In the genomic region with DNA sequence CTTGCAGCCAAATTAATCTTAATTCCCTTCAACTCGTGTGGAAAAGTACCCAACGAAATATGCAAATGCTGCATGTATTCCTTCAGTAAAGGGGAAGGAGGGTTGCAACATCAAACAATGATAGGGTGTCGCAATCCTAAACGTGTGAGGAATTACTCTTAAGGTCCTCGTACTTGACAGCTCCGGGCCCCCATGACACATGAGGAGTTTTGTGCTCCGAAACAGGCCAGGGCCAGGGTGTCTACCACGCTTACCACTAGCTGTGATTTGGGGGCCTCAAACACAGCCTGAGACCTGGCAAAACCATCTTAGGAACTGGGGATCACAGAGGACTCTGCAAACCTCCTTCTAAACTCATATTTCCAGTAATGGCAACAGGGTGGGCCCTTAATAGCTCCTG, we compare ENCODE assay signal across 11 cellular contexts. TPM values are rescaled to one million over a fixed set of nuclear protein-coding genes. Genes with fewer than 3 reads are reported as not detected.
DNase-seq lines count a peak whose midpoint lies in the region; TF ChIP-seq lines count a peak whose summit lies in the region.
"Had no signal": no experiment of that assay in that cellular context is flagged by ENCODE, and none has a peak within 500 bp of the region (broad histone marks: within the 10 kb centered on the region; RNA-seq: fewer than 3 reads in every experiment).

No MANE protein-coding gene starts in this region.

- CTCF ChIA-PET in PC-9 (lab: Charles Lee), result interaction anchor here (0.5 to 1.5 kb wide), 12 partner anchors 16 to 438 kb away, joined by 3 to 16 read pairs (median 4); no protein-coding TSS in a partner anchor

- no peaks in the 10 kb centered on the region for H3K36me3 ChIP-seq in PC-9 (ENCODE audit: low read depth)
- H3K36me3 ChIP-seq in muscle layer of duodenum (ENCODE audit: control insufficient read depth in 1 of 2, insufficient read depth in 2 of 2, low read length in 2 of 2), result peaks cover 0 to 12% of the 10 kb centered on the region in 2 donors
- H3K36me3 ChIP-seq: MG63 had no signal

- H3K9me3 ChIP-seq in PC-9 (ENCODE audit: insufficient read depth, low read depth), result no peaks in the 10 kb centered on the region
- H3K9me3 ChIP-seq in muscle layer of duodenum (ENCODE audit: control insufficient read depth in 1 of 2, low read length in 2 of 2), result no peaks in the 10 kb centered on the region
- H3K9me3 ChIP-seq: MG63 had no signal

- H3K27ac ChIP-seq in PC-9 (peak overlapping the region; percentile 21), epithelial cell of prostate (peak overlapping the region; percentile 5), muscle layer of duodenum (ENCODE audit: low read length) (peak overlapping the region; percentile 82)

- intact Hi-C loops in PC-9 (cut with micrococcal nuclease; ENCODE audit: unreplicated experiment), result loop anchor here (10.0 kb wide), 1 partner anchor 414 kb away; a partner anchor contains a TSS

- DNase-seq in AML-193 (lab: John Stamatoyannopoulos, UW), result peak; percentile 94 to 95
- peak; percentile 43 to 89 for DNase-seq in PC-9
- no peak for DNase-seq in epithelial cell of prostate (ENCODE audit: low read depth, low spot score)
- no peak for DNase-seq in middle frontal gyrus (ENCODE audit: extremely low spot score, low spot score)
- DNase-seq in activated CD4-positive, alpha-beta T cell treated with anti-CD3 and anti-CD28 coated beads for 1 hour, result no peak
- DNase-seq in ureter (ENCODE audit: low spot score), result no peak
- no peak for DNase-seq in retina
- DNase-seq: activated B cell treated with CpG ODN at 0.5 μM for 24 hours; activated naive CD4-positive, alpha-beta T cell; MG63 had no signal

- H4K20me1 ChIP-seq in PC-9 (ENCODE audit: insufficient read depth), result no peaks in the 10 kb centered on the region

- no TSS peak for BruUV-seq in PC-9 (replicated peaks; lab: Mats Ljungman, UMichigan)

- no peak for TF ChIP-seq CTCF in PC-9 (conservative IDR thresholded peaks at IDR 0.05)

- no peak overlapping the region for H2AFZ ChIP-seq in PC-9

- H3K27me3 ChIP-seq in PC-9 (ENCODE audit: insufficient read depth, low read depth) (no peaks in the 10 kb centered on the region), muscle layer of duodenum (ENCODE audit: low read depth, low read length) (no peaks in the 10 kb centered on the region)
- H3K27me3 ChIP-seq: MG63 had no signal

- H3F3A ChIP-seq in PC-9 (ENCODE audit: insufficient read depth, low read depth), result peaks cover 37% of the 10 kb centered on the region; the same call in 1 of the 2 replicates

- H3K4me2 ChIP-seq in PC-9, result peak overlapping the region; percentile 49

- H3K9me2 ChIP-seq in PC-9 (ENCODE audit: insufficient read depth), result no peaks in the 10 kb centered on the region

- H3K4me3 ChIP-seq in PC-9 (no peak overlapping the region), muscle layer of duodenum (ENCODE audit: low read depth in 1 of 2, low read length in 2 of 2) (no peak overlapping the region)
- H3K4me3 ChIP-seq: MG63 had no signal

- H3K4me1 ChIP-seq in PC-9 (replicated peaks; ENCODE audit: insufficient read depth) (peaks cover 41% of the 10 kb centered on the region), muscle layer of duodenum (ENCODE audit: control insufficient read depth in 1 of 2, insufficient read depth in 2 of 2, low read length in 2 of 2) (peaks cover 7 to 14% of the 10 kb centered on the region in 2 donors)

- H3K79me2 ChIP-seq in PC-9 (ENCODE audit: low read depth), result no peaks in the 10 kb centered on the region

- POLR2A ChIA-PET in PC-9 (lab: Charles Lee; ENCODE audit: unreplicated experiment), result interaction anchor here (0.5 to 0.9 kb wide), 6 partner anchors 30 to 929 kb away, joined by 5 read pairs; no protein-coding TSS in a partner anchor

RNA-seq across cellular contexts. Expression of a gene that starts 20.4 kb away (rescaled TPM):
- 84.6 and 154 TPM in 2 replicates for total RNA-seq in PC-9 (2021)
- 158 TPM for total RNA-seq in ureter

Comparison
In these comparisons a context has a peak if more than half of its experiments do, and no peak if none do; other contexts are left out.
1. DNase-seq: peak in AML-193 (2 of 2) and PC-9 (2 of 2); none in epithelial cell of prostate (single experiment), middle frontal gyrus (single experiment), activated CD4-positive, alpha-beta T cell treated with anti-CD3 and anti-CD28 coated beads for 1 hour (single experiment), ureter (single experiment) and retina (single experiment).
2. H3K27ac ChIP-seq: peak in every context shown above with its lines; median percentile 82 in muscle layer of duodenum; 21 in PC-9; 5 in epithelial cell of prostate.